Comparison of ENCODE assay signal across 8 cellular contexts in the genomic region with DNA sequence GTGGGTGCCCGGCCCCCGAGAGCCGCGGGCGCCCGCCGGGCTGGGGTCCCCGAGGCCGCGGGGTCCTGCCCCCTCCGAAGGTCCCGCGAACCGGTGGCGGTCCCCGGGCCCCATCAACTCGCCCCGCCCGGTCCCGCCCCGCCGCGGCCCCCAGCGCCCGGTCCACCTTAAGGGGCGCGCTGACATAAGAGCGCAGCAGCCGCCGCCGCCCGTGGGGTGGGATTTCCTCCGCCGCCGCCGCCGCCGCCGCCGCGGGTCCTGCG. TPM values are rescaled to one million over a fixed set of nuclear protein-coding genes. Genes with fewer than 3 reads are reported as not detected.
DNase-seq lines count a peak whose midpoint lies in the region; ATAC-seq, FAIRE-seq and TF ChIP-seq lines count a peak whose summit lies in the region.

A gene with protein sequence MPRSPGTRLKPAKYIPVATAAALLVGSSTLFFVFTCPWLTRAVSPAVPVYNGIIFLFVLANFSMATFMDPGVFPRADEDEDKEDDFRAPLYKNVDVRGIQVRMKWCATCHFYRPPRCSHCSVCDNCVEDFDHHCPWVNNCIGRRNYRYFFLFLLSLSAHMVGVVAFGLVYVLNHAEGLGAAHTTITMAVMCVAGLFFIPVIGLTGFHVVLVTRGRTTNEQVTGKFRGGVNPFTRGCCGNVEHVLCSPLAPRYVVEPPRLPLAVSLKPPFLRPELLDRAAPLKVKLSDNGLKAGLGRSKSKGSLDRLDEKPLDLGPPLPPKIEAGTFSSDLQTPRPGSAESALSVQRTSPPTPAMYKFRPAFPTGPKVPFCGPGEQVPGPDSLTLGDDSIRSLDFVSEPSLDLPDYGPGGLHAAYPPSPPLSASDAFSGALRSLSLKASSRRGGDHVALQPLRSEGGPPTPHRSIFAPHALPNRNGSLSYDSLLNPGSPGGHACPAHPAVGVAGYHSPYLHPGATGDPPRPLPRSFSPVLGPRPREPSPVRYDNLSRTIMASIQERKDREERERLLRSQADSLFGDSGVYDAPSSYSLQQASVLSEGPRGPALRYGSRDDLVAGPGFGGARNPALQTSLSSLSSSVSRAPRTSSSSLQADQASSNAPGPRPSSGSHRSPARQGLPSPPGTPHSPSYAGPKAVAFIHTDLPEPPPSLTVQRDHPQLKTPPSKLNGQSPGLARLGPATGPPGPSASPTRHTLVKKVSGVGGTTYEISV (plus strand): TSS at position 212 of the 263 bp plus-strand sequence. CDS start 144 bp downstream, outside the sequence.

- H3K4me3 Mint-ChIP-seq in activated CD4-positive, alpha-beta T cell treated with anti-CD3 and anti-CD28 coated beads, Interleukin-2, amount 10 ng/mL, durations not matched to agents 7 days and 5 days, result peak within 1 kb of the TSS; percentile 69

- intact Hi-C loops in transverse colon (cut with DNase I; ENCODE audit: low total_unique reads), result no loop called here

- POLR2A ChIA-PET in activated CD4-positive, alpha-beta T cell treated with anti-CD3 and anti-CD28 coated beads, Interleukin-2, amount 10 ng/mL, durations not matched to agents 7 days and 5 days (lab: Charles Lee), result interaction anchor here (0.6 kb wide), 1 partner anchor 113 kb away, joined by 3 read pairs; no protein-coding TSS in a partner anchor

- TF ChIP-seq POLR2A in GM12892 (IDR thresholded peaks at IDR 0.05; ENCODE audit: low read depth, low read length), result no peak
- no peak for TF ChIP-seq POLR2A in transverse colon (IDR thresholded peaks at IDR 0.05)

- H3K27me3 Mint-ChIP-seq in activated CD4-positive, alpha-beta T cell treated with anti-CD3 and anti-CD28 coated beads, Interleukin-2, amount 10 ng/mL, durations not matched to agents 7 days and 5 days, result no peaks in the 10 kb centered on the region

- peak; percentile 54 for FAIRE-seq in GM12892 (lab: Jason Lieb, UNC)

- peak within 1 kb of the TSS; percentile 68 for H3K9ac ChIP-seq in mucosa of stomach (ENCODE audit: low read length)

- TF ChIP-seq CTCF in transverse colon (IDR thresholded peaks at IDR 0.05), result no peak

- no peaks in the 10 kb centered on the region for H3K9me3 Mint-ChIP-seq in activated CD4-positive, alpha-beta T cell treated with anti-CD3 and anti-CD28 coated beads, Interleukin-2, amount 10 ng/mL, durations not matched to agents 7 days and 5 days

- H3K9me3 ChIP-seq in mucosa of stomach (ENCODE audit: control insufficient read depth, low read length) (no peaks in the 10 kb centered on the region), transverse colon (no peaks in the 10 kb centered on the region)

- CTCF ChIA-PET in activated CD4-positive, alpha-beta T cell treated with anti-CD3 and anti-CD28 coated beads, Interleukin-2, amount 10 ng/mL, durations not matched to agents 7 days and 5 days (lab: Charles Lee), result no interaction called here

- WGBS in transverse colon (ENCODE audit: low coverage in 1 of 2), 2 donors, result 2% methylated on average over 7 of the region's 42 CpGs; no CpG with 5 or more reads in 1 of the 2 donors

- H3K27ac ChIP-seq in transverse colon, result peak within 1 kb of the TSS; percentile 92 to 98 (median 94)

- H3K36me3 Mint-ChIP-seq in activated CD4-positive, alpha-beta T cell treated with anti-CD3 and anti-CD28 coated beads, Interleukin-2, amount 10 ng/mL, durations not matched to agents 7 days and 5 days (ENCODE audit: low read depth), result peaks cover 3% of the 10 kb centered on the region

- peak; percentile 63 for DNase-seq in GM12892 (ENCODE audit: insufficient read length)
- peak; percentile 30 for DNase-seq in activated CD4-positive, alpha-beta T cell treated with anti-CD3 and anti-CD28 coated beads, Interleukin-2, amount 10 ng/mL, durations not matched to agents 7 days and 5 days
- peak; percentile 49 for DNase-seq in transverse colon
- no peak for DNase-seq in NCI-H1694 (lab: John Stamatoyannopoulos, UW)

- no peaks in the 10 kb centered on the region for H3K36me3 ChIP-seq in mucosa of stomach (ENCODE audit: control insufficient read depth, insufficient read depth, low read length)
- H3K36me3 ChIP-seq in transverse colon, result no peaks in the 10 kb centered on the region

- in situ Hi-C loops in endometrial microvascular endothelial cells (cut with HindIII; ENCODE audit: inconsistent ontology term, low pct_unique_long_range_greater_than_20kb, low sequenced_read_pairs), result loop anchor here (25.0 kb wide), 1 partner anchor 156 kb away; no protein-coding TSS in a partner anchor
- in situ Hi-C loops in transverse colon (cut with MboI; ENCODE audit: low pct_ligation_motif_present in 1 of 4, low pct_unique_long_range_greater_than_20kb in 1 of 4, low sequenced_read_pairs in 3 of 4), result no loop called here

- H3K27me3 ChIP-seq in mucosa of stomach (ENCODE audit: control insufficient read depth, insufficient read depth, low read length) (no peaks in the 10 kb centered on the region), transverse colon (no peaks in the 10 kb centered on the region)

- TF ChIP-seq EP300 in transverse colon (IDR thresholded peaks at IDR 0.05; ENCODE audit: low read depth), result no peak

- peaks cover 18% of the 10 kb centered on the region for H3K4me1 Mint-ChIP-seq in activated CD4-positive, alpha-beta T cell treated with anti-CD3 and anti-CD28 coated beads, Interleukin-2, amount 10 ng/mL, durations not matched to agents 7 days and 5 days

- H3K4me1 ChIP-seq in mucosa of stomach (ENCODE audit: control insufficient read depth, insufficient read depth, low read length) (peaks cover 24% of the 10 kb centered on the region), transverse colon (peaks cover 11 to 37% (median 18%) of the 10 kb centered on the region in 4 donors)

- peak within 1 kb of the TSS; percentile 31 for H3K4me3 ChIP-seq in mucosa of stomach (ENCODE audit: low read length)
- H3K4me3 ChIP-seq in transverse colon, result peak within 1 kb of the TSS; percentile 91 to 100 (median 99)

- ATAC-seq in HG03045 (IDR thresholded peaks at IDR 0.05; ENCODE audit: unreplicated experiment) (peak; percentile 48), GM18519 (IDR thresholded peaks at IDR 0.05; ENCODE audit: low FRiP score, unreplicated experiment) (no peak)

- peak within 1 kb of the TSS; percentile 57 for H3K27ac Mint-ChIP-seq in activated CD4-positive, alpha-beta T cell treated with anti-CD3 and anti-CD28 coated beads, Interleukin-2, amount 10 ng/mL, durations not matched to agents 7 days and 5 days

RNA-seq across cellular contexts. Expression of the gene that starts here (rescaled TPM):
- polyA plus RNA-seq in GM12892 (2012; ENCODE audit: missing spikeins), result 9.0 TPM
- 10 to 100 TPM; 57.9 to 58.9 TPM for total RNA-seq in activated CD4-positive, alpha-beta T cell treated with anti-CD3 and anti-CD28 coated beads, Interleukin-2, amount 10 ng/mL, durations not matched to agents 7 days and 5 days
- total RNA-seq in endometrial microvascular endothelial cells (ENCODE audit: inconsistent ontology term) (35.2 TPM), transverse colon (10 to 100 TPM; 14.7 to 56.5 (median 17.1) TPM)
